ENCODE assay signal across 22 cellular contexts in the genomic region with DNA sequence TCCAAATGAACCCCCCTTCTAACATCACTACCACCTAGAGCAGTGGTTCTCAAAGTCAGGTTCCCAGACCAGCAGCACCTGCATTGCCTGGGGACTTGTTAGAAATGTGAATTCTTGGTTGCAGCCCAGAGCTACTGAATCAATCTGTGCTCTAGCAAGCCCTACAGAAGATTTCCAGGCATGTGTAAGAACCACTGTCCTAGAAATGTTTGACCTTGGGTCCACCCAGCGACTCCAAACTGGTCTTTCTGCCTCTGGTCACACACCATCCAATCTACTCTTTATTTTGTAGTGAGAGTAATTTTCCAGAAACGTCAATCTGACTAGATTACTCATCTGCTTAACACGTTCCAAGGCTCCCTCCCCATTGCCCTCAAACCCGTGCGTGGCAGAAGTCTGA.
"Had no signal": no experiment of that assay in that cellular context is flagged by ENCODE, and none has a peak within 500 bp of the region (broad histone marks: within the 10 kb centered on the region; RNA-seq: fewer than 3 reads in every experiment).

No MANE protein-coding gene starts in this region.

- H3K36me3 ChIP-seq: SJCRH30 had no signal

- H3K27ac ChIP-seq: PC-9, RWPE1, SJCRH30, SK-N-MC had no signal

- H3K4me3 ChIP-seq: PC-9, SJCRH30, SK-N-MC had no signal

- DNase-seq: Kasumi-1, MM.1S, MV-4-11, NCI-H1105, NCI-H1436, NCI-H1694, NCI-H1930, NCI-H2081 treated with DMSO at 0.1 percent for 48 hours, NCI-H2107, NCI-H2171, NCI-H226, NCI-H446 treated with DMSO at 0.1 percent for 48 hours, NCI-H526, PC-9, SIG-M5, T-helper 1 cell had no signal

- H3K27me3 ChIP-seq: SJCRH30 had no signal

- H3K9me3 ChIP-seq: SJCRH30 had no signal

- ATAC-seq: Panc1, Right ventricle myocardium inferior, SK-N-SH treated with all-trans-retinoic acid at 6 μM for 48 hours had no signal
